In the genomic region with DNA sequence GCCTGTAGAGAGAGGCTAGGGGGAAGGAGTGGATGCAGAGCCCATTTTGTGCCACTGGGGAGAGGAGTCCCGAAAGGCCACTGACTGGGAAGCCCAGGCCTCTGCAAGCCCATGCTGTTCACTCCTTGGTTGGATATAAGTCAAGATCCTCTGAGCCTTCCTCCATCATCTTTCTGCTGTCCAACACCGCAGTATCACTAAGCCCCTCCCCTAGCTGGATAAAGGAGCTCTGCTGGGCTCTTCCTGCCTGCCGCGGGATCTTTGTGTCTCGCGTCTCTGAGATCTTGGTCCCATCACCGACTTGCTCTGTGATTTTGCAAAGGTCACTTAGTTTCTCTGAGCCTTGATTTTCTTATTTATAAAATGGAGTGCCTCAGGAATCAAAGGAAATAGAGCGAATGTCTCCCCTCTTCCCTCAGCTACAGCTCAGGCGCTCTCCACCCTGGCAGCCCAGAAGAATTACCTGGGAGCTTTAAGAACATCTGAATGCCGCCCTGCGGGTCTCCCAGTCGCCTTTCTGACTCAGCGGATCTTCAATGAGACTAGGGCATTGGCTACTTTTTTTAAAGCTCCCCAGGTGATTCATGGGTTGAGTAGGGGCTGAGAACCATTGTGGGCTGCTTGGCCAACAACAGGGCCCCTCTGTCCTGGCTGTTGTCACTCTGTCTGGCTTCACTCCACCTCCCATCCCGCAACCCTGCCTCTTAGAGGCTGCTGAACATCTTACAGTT, we compare ENCODE assay signal across 1 cellular context.
TF ChIP-seq lines count a peak whose summit lies in the region.

No MANE protein-coding gene starts in this region.

TF ChIP-seq in WTC11, 78 proteins besides CTCF, POLR2A, EP300 and RAD21:
- TF ChIP-seq RELA (CRISPR knock-in tag; IDR thresholded peaks at IDR 0.05; ENCODE audit: borderline replicate concordance) (no peak), FOXP4 (CRISPR knock-in tag; IDR thresholded peaks at IDR 0.05) (no peak), JUN (CRISPR knock-in tag; IDR thresholded peaks at IDR 0.05) (no peak), ELF4 (CRISPR knock-in tag; IDR thresholded peaks at IDR 0.05; ENCODE audit: low read depth) (no peak), PRRX2 (CRISPR knock-in tag; IDR thresholded peaks at IDR 0.05) (no peak), ZNF671 (CRISPR knock-in tag; IDR thresholded peaks at IDR 0.05) (no peak)
- TF ChIP-seq, protein P1, sequence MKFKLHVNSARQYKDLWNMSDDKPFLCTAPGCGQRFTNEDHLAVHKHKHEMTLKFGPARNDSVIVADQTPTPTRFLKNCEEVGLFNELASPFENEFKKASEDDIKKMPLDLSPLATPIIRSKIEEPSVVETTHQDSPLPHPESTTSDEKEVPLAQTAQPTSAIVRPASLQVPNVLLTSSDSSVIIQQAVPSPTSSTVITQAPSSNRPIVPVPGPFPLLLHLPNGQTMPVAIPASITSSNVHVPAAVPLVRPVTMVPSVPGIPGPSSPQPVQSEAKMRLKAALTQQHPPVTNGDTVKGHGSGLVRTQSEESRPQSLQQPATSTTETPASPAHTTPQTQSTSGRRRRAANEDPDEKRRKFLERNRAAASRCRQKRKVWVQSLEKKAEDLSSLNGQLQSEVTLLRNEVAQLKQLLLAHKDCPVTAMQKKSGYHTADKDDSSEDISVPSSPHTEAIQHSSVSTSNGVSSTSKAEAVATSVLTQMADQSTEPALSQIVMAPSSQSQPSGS (CRISPR knock-in tag; IDR thresholded peaks at IDR 0.05; ENCODE audit: borderline replicate concordance, low read depth), result no peak
- TF ChIP-seq, protein P2, sequence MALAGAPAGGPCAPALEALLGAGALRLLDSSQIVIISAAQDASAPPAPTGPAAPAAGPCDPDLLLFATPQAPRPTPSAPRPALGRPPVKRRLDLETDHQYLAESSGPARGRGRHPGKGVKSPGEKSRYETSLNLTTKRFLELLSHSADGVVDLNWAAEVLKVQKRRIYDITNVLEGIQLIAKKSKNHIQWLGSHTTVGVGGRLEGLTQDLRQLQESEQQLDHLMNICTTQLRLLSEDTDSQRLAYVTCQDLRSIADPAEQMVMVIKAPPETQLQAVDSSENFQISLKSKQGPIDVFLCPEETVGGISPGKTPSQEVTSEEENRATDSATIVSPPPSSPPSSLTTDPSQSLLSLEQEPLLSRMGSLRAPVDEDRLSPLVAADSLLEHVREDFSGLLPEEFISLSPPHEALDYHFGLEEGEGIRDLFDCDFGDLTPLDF (CRISPR knock-in tag; IDR thresholded peaks at IDR 0.05), result no peak
